Comparison of ENCODE assay signal across 19 cellular contexts in the genomic region with DNA sequence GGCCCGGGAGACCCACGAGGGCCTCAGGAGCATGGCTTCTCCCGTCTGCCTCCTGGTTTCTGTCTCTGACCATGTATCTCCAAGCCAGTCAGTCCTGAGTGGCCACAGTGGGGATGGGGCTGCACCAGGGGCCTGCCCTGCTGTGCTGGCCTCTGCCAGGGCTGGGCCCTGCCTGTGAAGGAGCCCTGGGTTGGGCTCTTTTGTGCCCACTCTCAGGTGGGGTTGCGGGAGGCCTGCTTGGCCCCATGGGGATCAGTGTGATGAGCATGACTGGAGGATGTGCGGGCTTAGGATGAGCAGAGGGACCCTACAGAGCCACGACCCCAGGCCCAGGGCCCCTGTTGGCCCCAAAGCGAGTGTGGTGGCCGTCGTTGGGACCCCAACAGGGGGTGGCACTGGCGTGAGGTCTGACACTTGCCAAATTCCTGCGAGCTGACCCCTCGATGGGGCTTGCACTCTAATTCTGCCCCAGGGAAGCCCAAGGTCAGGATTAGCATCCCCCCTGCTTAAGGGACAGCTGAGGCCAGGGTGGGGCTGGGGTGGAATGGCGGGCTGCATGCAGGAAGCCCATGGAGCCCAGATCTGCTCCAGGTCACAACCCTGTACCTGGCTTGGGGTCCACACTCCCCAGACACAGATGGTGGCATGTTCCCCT.
A peak's percentile ranks its signal among the peaks of the same experiment; 100 is the strongest.
DNase-seq lines count a peak whose midpoint lies in the region; ATAC-seq and TF ChIP-seq lines count a peak whose summit lies in the region.
"Had no signal": no experiment of that assay in that cellular context is flagged by ENCODE, and none has a peak within 500 bp of the region (broad histone marks: within the 10 kb centered on the region; RNA-seq: fewer than 3 reads in every experiment).

No MANE protein-coding gene starts in this region.

- H3K27ac Mint-ChIP-seq in activated T-cell treated with anti-CD3 and anti-CD28 coated beads, Interleukin-2, amount 50 U/mL, for 72 hours, result no peak overlapping the region
- H3K27ac Mint-ChIP-seq: HFFc6; naive thymus-derived CD8-positive, alpha-beta T cell had no signal

- no peaks in the 10 kb centered on the region for H3K36me3 Mint-ChIP-seq in activated T-cell treated with anti-CD3 and anti-CD28 coated beads, Interleukin-2, amount 50 U/mL, for 4 hours (ENCODE audit: insufficient read depth)
- peaks cover 0 to 1% of the 10 kb centered on the region in 2 donors for H3K36me3 Mint-ChIP-seq in activated T-cell treated with anti-CD3 and anti-CD28 coated beads, Interleukin-2, amount 50 U/mL, for 72 hours (ENCODE audit: insufficient read depth in 2 of 2)
- H3K36me3 Mint-ChIP-seq: naive thymus-derived CD8-positive, alpha-beta T cell had no signal

- H3K4me3 ChIP-seq in left lung, result no peak overlapping the region
- H3K4me3 ChIP-seq in suprapubic skin, result no peak overlapping the region
- H3K4me3 ChIP-seq: A549, prostate gland had no signal

- intact Hi-C loops in left lung (cut with DNase I), result no loop called here

- H3K27me3 ChIP-seq in left lung (peaks cover 0 to 88% of the 10 kb centered on the region in 2 donors), suprapubic skin (peaks cover 78% of the 10 kb centered on the region)

- peak; percentile 3 for DNase-seq in activated T-cell treated with anti-CD3 and anti-CD28 coated beads, Interleukin-2, amount 50 U/mL, for 4 hours
- no peak for DNase-seq in activated T-cell treated with anti-CD3 and anti-CD28 coated beads, Interleukin-2, amount 50 U/mL, for 72 hours
- peak; percentile 39 for DNase-seq in activated CD8-positive, alpha-beta memory T cell treated with anti-CD3 and anti-CD28 coated beads, Interleukin-2, amount 50 U/mL, for 48 hours
- DNase-seq in left lung (peak; percentile 10 to 50), suprapubic skin (ENCODE audit: low spot score in 2 of 2) (peak; percentile 43 to 56), NCI-H1417 (lab: John Stamatoyannopoulos, UW) (no peak), SIG-M5 (lab: John Stamatoyannopoulos, UW) (no peak)
- DNase-seq: activated CD4-positive, CD25-positive, alpha-beta regulatory T cell; DMS153; HFFc6; KBM-7; NCI-H2029; NCI-H446 treated with DMSO at 0.1 percent for 48 hours; stimulated activated CD4-positive, alpha-beta T cell treated with anti-CD3 and anti-CD28 coated beads, Interleukin-12 subunit alpha, Interleukin-12 subunit beta, amount 100 ng/mL, for 4 hours had no signal

- 71% methylated on average over 3 of the region's 13 CpGs for WGBS in suprapubic skin

- no peak overlapping the region for H3K27ac ChIP-seq in left lung
- H3K27ac ChIP-seq in suprapubic skin, result no peak overlapping the region
- H3K27ac ChIP-seq: A549, C4-2B, prostate gland had no signal

- H3K9me3 ChIP-seq in left lung (no peaks in the 10 kb centered on the region), suprapubic skin (no peaks in the 10 kb centered on the region)
- H3K9me3 ChIP-seq: A549, prostate gland had no signal

- peaks cover 2% of the 10 kb centered on the region for H3K4me1 Mint-ChIP-seq in activated T-cell treated with anti-CD3 and anti-CD28 coated beads, Interleukin-2, amount 50 U/mL, for 4 hours (ENCODE audit: low read depth)
- H3K4me1 Mint-ChIP-seq in activated T-cell treated with anti-CD3 and anti-CD28 coated beads, Interleukin-2, amount 50 U/mL, for 72 hours (ENCODE audit: low read depth), result no peaks in the 10 kb centered on the region

- TF ChIP-seq POLR2A in suprapubic skin (IDR thresholded peaks at IDR 0.05), result no peak

- ATAC-seq in activated T-cell treated with anti-CD3 and anti-CD28 coated beads, Interleukin-2, amount 50 U/mL, for 4 hours, result no peak
- ATAC-seq in activated T-cell treated with anti-CD3 and anti-CD28 coated beads, Interleukin-2, amount 50 U/mL, for 72 hours (replicated peaks in 1 of 2), result no peak
- ATAC-seq in left lung (no peak), GM18511 (IDR thresholded peaks at IDR 0.05; ENCODE audit: unreplicated experiment) (no peak)
- ATAC-seq: naive thymus-derived CD8-positive, alpha-beta T cell had no signal

- H3K27me3 Mint-ChIP-seq in activated T-cell treated with anti-CD3 and anti-CD28 coated beads, Interleukin-2, amount 50 U/mL, for 4 hours (ENCODE audit: low read depth), result peaks cover 13% of the 10 kb centered on the region
- H3K27me3 Mint-ChIP-seq in activated T-cell treated with anti-CD3 and anti-CD28 coated beads, Interleukin-2, amount 50 U/mL, for 72 hours (ENCODE audit: low read depth), result no peaks in the 10 kb centered on the region

- H3K4me3 Mint-ChIP-seq in activated T-cell treated with anti-CD3 and anti-CD28 coated beads, Interleukin-2, amount 50 U/mL, for 4 hours, result no peak overlapping the region
- no peak overlapping the region for H3K4me3 Mint-ChIP-seq in activated T-cell treated with anti-CD3 and anti-CD28 coated beads, Interleukin-2, amount 50 U/mL, for 72 hours
- H3K4me3 Mint-ChIP-seq: HFFc6; naive thymus-derived CD8-positive, alpha-beta T cell had no signal

- TF ChIP-seq CTCF in left lung (IDR thresholded peaks at IDR 0.05) (no peak), suprapubic skin (IDR thresholded peaks at IDR 0.05) (no peak)

- H3K36me3 ChIP-seq in left lung, result no peaks in the 10 kb centered on the region
- no peaks in the 10 kb centered on the region for H3K36me3 ChIP-seq in suprapubic skin
- H3K36me3 ChIP-seq: prostate gland had no signal

- peaks cover under 1 to 1% of the 10 kb centered on the region in 2 donors for H3K4me1 ChIP-seq in left lung
- H3K4me1 ChIP-seq in suprapubic skin, result peaks cover 2% of the 10 kb centered on the region
- H3K4me1 ChIP-seq: A549, prostate gland had no signal

- no peaks in the 10 kb centered on the region for H3K9me3 Mint-ChIP-seq in activated T-cell treated with anti-CD3 and anti-CD28 coated beads, Interleukin-2, amount 50 U/mL, for 4 hours
- H3K9me3 Mint-ChIP-seq in activated T-cell treated with anti-CD3 and anti-CD28 coated beads, Interleukin-2, amount 50 U/mL, for 72 hours, result no peaks in the 10 kb centered on the region
- H3K9me3 Mint-ChIP-seq: HFFc6 had no signal

- no peak for TF ChIP-seq EP300 in suprapubic skin (IDR thresholded peaks at IDR 0.05)

Comparison
In these comparisons a context has a peak if more than half of its experiments do, and no peak if none do; other contexts are left out.
1. DNase-seq: peak in activated T-cell treated with anti-CD3 and anti-CD28 coated beads, Interleukin-2, amount 50 U/mL, for 4 hours (single experiment), activated CD8-positive, alpha-beta memory T cell treated with anti-CD3 and anti-CD28 coated beads, Interleukin-2, amount 50 U/mL, for 48 hours (single experiment), left lung (2 of 2) and suprapubic skin (2 of 2); none in activated T-cell treated with anti-CD3 and anti-CD28 coated beads, Interleukin-2, amount 50 U/mL, for 72 hours (0 of 2), NCI-H1417 (0 of 3) and SIG-M5 (single experiment).